ENCODE assay signal across 2 cellular contexts in genomic region chr3:147544290-147544689, GRCh38.
TF ChIP-seq lines count a peak whose summit lies in the region.

No MANE protein-coding gene starts in this region.

TF ChIP-seq in GM23338, 12 proteins besides CTCF, POLR2A, EP300 and RAD21 (continued from another document):
- TF ChIP-seq REST (IDR thresholded peaks at IDR 0.05; ENCODE audit: unreplicated experiment) (no peak), NANOG (IDR thresholded peaks at IDR 0.05; ENCODE audit: borderline replicate concordance) (no peak), POLR2AphosphoS5 (IDR thresholded peaks at IDR 0.05; ENCODE audit: low read depth) (no peak), ETS1 (IDR thresholded peaks at IDR 0.05) (no peak), EZH2 (IDR thresholded peaks at IDR 0.05; ENCODE audit: low read depth, unreplicated experiment) (no peak), ZNF462 (CRISPR knock-in tag; IDR thresholded peaks at IDR 0.05) (no peak), STAT1 (IDR thresholded peaks at IDR 0.05; ENCODE audit: unreplicated experiment) (no peak), CREB1 (CRISPR knock-in tag; IDR thresholded peaks at IDR 0.05; ENCODE audit: low read depth) (no peak), JUNB (IDR thresholded peaks at IDR 0.05; ENCODE audit: unreplicated experiment) (no peak)

TF ChIP-seq in WTC11, 78 proteins besides CTCF, POLR2A, EP300 and RAD21 (continued from another document):
- TF ChIP-seq ELF4 (CRISPR knock-in tag; IDR thresholded peaks at IDR 0.05; ENCODE audit: low read depth) (no peak), ETV6 (CRISPR knock-in tag; IDR thresholded peaks at IDR 0.05) (no peak)
